ENCODE assay signal across 1 cellular context in genomic region chr3:7917443-7918151, GRCh38.
TF ChIP-seq lines count a peak whose summit lies in the region.

No MANE protein-coding gene starts in this region.

TF ChIP-seq in GM12878, 131 proteins besides CTCF, POLR2A, EP300 and RAD21:
- TF ChIP-seq TARDBP (IDR thresholded peaks at IDR 0.05; ENCODE audit: borderline replicate concordance) (no peak), PAX5 (IDR thresholded peaks at IDR 0.05; ENCODE audit: borderline replicate concordance, low read depth, low read length) (no peak), MYB (IDR thresholded peaks at IDR 0.05; ENCODE audit: borderline replicate concordance, low read depth, low read length) (no peak), LARP7 (IDR thresholded peaks at IDR 0.05) (no peak), TCF7 (IDR thresholded peaks at IDR 0.05; ENCODE audit: borderline replicate concordance) (no peak), SPI1 (IDR thresholded peaks at IDR 0.05; ENCODE audit: borderline replicate concordance, insufficient read depth, low read depth, low read length) (peak; percentile 23; the same call in 1 of the 2 replicates), ZNF274 (IDR thresholded peaks at IDR 0.05; ENCODE audit: insufficient read depth, insufficient read length) (no peak)
